In the genomic region with DNA sequence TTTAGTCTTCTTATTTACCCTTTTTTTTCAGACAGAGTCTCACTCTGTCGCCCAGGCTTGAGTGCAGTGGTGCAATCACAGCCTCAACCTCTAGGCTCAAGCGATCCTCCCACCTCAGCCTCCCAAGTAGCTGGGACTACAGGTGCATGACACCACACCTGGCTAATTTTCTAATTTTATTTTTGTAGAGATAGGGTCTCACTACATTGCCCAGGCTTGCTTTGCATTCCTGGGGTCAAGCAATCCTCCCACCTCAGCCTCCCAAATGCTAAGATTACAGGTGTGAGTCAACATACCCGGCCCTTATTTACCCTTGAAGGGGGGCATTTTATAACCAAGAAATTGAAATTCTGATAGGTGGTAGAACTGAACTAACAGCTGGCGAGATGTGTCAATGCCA, we compare ENCODE assay signal across 32 cellular contexts.
"Had no signal": no experiment of that assay in that cellular context is flagged by ENCODE, and none has a peak within 500 bp of the region (broad histone marks: within the 10 kb centered on the region; RNA-seq: fewer than 3 reads in every experiment).

No MANE protein-coding gene starts in this region.

- H3K27ac Mint-ChIP-seq: naive thymus-derived CD8-positive, alpha-beta T cell; natural killer cell treated with Interleukin-12 subunit alpha and Interleukin-12 subunit beta and Interleukin-15 and Interleukin-18, amount 100 ng/mL, for 72 hours; nephron progenitor cell; progenitor cell of endocrine pancreas; stimulated activated memory B cell treated with anti-CD40 and anti-IgM and Interleukin-4, amounts not matched to agents 10 μg/mL and 1 μg/mL and 100 μg/mL, for 72 hours; stimulated activated naive CD8-positive, alpha-beta T cell treated with anti-CD3 and anti-CD28 coated beads, Interleukin-15, amount 100 ng/mL, for 72 hours; type B pancreatic cell had no signal

- H3K4me3 ChIP-seq: psoas muscle, skin epidermis, smooth muscle cell, spleen, suprapubic skin, testis, tibial artery, transverse colon, upper lobe of right lung, uterus had no signal

- H3K36me3 ChIP-seq: neutrophil, spleen, suprapubic skin, tibial artery, transverse colon, upper lobe of right lung, uterus had no signal

- DNase-seq: naive B cell; naive thymus-derived CD8-positive, alpha-beta T cell; nephron progenitor cell; nucleus accumbens; psoas muscle; right cardiac atrium; spleen; stimulated activated CD4-positive, alpha-beta T cell treated with anti-CD3 and anti-CD28 coated beads, Interleukin-12 subunit alpha, Interleukin-12 subunit beta, amount 100 ng/mL, for 4 hours; stimulated activated CD4-positive, alpha-beta T cell treated with anti-CD3 and anti-CD28 coated beads, Interleukin-1b, Interleukin-23, amount 100 ng/mL, for 48 hours; stimulated activated CD4-positive, alpha-beta T cell treated with anti-CD3 and anti-CD28 coated beads, Interleukin-4, amount 100 ng/mL, for 1 hour; stimulated activated CD4-positive, alpha-beta T cell treated with anti-CD3 and anti-CD28 coated beads, Interleukin-4, amount 100 ng/mL, for 4 hours; stimulated activated CD8-positive, alpha-beta memory T cell treated with anti-CD3 and anti-CD28 coated beads, Interleukin-4, amount 100 ng/mL, for 48 hours; stimulated activated naive CD4-positive, alpha-beta T cell; stimulated activated naive CD8-positive, alpha-beta T cell treated with anti-CD3 and anti-CD28 coated beads, Interleukin-15, amount 100 ng/mL, for 72 hours; stimulated activated naive CD8-positive, alpha-beta T cell treated with anti-CD3 and anti-CD28 coated beads, Interleukin-15, Interleukin-2, amounts not matched to agents 100 U/mL and 50 U/mL, for 24 hours; substantia nigra; testis; tibial artery; transverse colon; upper lobe of right lung; uterus had no signal

- ATAC-seq: naive thymus-derived CD8-positive, alpha-beta T cell; natural killer cell treated with Interleukin-12 subunit alpha and Interleukin-12 subunit beta and Interleukin-15 and Interleukin-18, amount 100 ng/mL, for 72 hours; psoas muscle; right cardiac atrium; sciatic nerve; stimulated activated memory B cell treated with anti-CD40 and anti-IgM and Interleukin-4, amounts not matched to agents 10 μg/mL and 1 μg/mL and 100 μg/mL, for 72 hours; stimulated activated naive CD8-positive, alpha-beta T cell treated with anti-CD3 and anti-CD28 coated beads, Interleukin-15, amount 100 ng/mL, for 72 hours; stimulated activated naive CD8-positive, alpha-beta T cell treated with anti-CD3 and anti-CD28 coated beads, Interleukin-15, Interleukin-2, amounts not matched to agents 100 U/mL and 50 U/mL, for 24 hours; upper lobe of right lung had no signal

- H3K4me1 ChIP-seq: parathyroid adenoma, suprapubic skin, testis, transverse colon, upper lobe of right lung, uterus had no signal

- H3K27me3 Mint-ChIP-seq: naive B cell; naive thymus-derived CD8-positive, alpha-beta T cell; natural killer cell treated with Interleukin-12 subunit alpha and Interleukin-12 subunit beta and Interleukin-15 and Interleukin-18, amount 100 ng/mL, for 72 hours; progenitor cell of endocrine pancreas; stimulated activated memory B cell treated with anti-CD40 and anti-IgM and Interleukin-4, amounts not matched to agents 10 μg/mL and 1 μg/mL and 100 μg/mL, for 72 hours; stimulated activated naive CD8-positive, alpha-beta T cell treated with anti-CD3 and anti-CD28 coated beads, Interleukin-15, amount 100 ng/mL, for 72 hours; type B pancreatic cell had no signal

- H3K27me3 ChIP-seq: neutrophil, spleen, suprapubic skin, testis, tibial artery, transverse colon, upper lobe of right lung, uterus had no signal

- H3K27ac ChIP-seq: neutrophil, parathyroid adenoma, psoas muscle, skin epidermis, spleen, suprapubic skin, testis, tibial artery, transverse colon, upper lobe of right lung, uterus had no signal

- H3K9me3 Mint-ChIP-seq: naive B cell; naive thymus-derived CD8-positive, alpha-beta T cell; natural killer cell treated with Interleukin-12 subunit alpha and Interleukin-12 subunit beta and Interleukin-15 and Interleukin-18, amount 100 ng/mL, for 72 hours; nephron progenitor cell; neural crest cell; stimulated activated naive CD8-positive, alpha-beta T cell treated with anti-CD3 and anti-CD28 coated beads, Interleukin-15, amount 100 ng/mL, for 72 hours; type B pancreatic cell had no signal

- H3K36me3 Mint-ChIP-seq: naive B cell; naive thymus-derived CD8-positive, alpha-beta T cell; natural killer cell treated with Interleukin-12 subunit alpha and Interleukin-12 subunit beta and Interleukin-15 and Interleukin-18, amount 100 ng/mL, for 72 hours; stimulated activated memory B cell treated with anti-CD40 and anti-IgM and Interleukin-4, amounts not matched to agents 10 μg/mL and 1 μg/mL and 100 μg/mL, for 72 hours; type B pancreatic cell had no signal

- H3K4me3 Mint-ChIP-seq: naive B cell; naive thymus-derived CD8-positive, alpha-beta T cell; natural killer cell treated with Interleukin-12 subunit alpha and Interleukin-12 subunit beta and Interleukin-15 and Interleukin-18, amount 100 ng/mL, for 72 hours; nephron progenitor cell; neural crest cell; stimulated activated memory B cell treated with anti-CD40 and anti-IgM and Interleukin-4, amounts not matched to agents 10 μg/mL and 1 μg/mL and 100 μg/mL, for 72 hours; stimulated activated naive CD8-positive, alpha-beta T cell treated with anti-CD3 and anti-CD28 coated beads, Interleukin-15, amount 100 ng/mL, for 72 hours; type B pancreatic cell had no signal

- H3K9me3 ChIP-seq: neutrophil, psoas muscle, spleen, suprapubic skin, testis, tibial artery, transverse colon, upper lobe of right lung, uterus had no signal
